In genomic region chr18:63686871-63687270, GRCh38 we compare ENCODE assay signal across 35 cellular contexts. TPM values are rescaled to one million over a fixed set of nuclear protein-coding genes. Genes with fewer than 3 reads are reported as not detected.
"Had no signal": no experiment of that assay in that cellular context is flagged by ENCODE, and none has a peak within 500 bp of the region (broad histone marks: within the 10 kb centered on the region; RNA-seq: fewer than 3 reads in every experiment).

No MANE protein-coding gene starts in this region.

- H3K4me3 ChIP-seq: dorsolateral prefrontal cortex, gastrocnemius medialis, hepatocyte, left lung, mucosa of descending colon, pancreas, right lobe of liver, smooth muscle cell, stomach, thyroid gland, vagina had no signal

- DNase-seq: dorsolateral prefrontal cortex; effector CD4-positive, alpha-beta T cell; gastrocnemius medialis; head of caudate nucleus; left cardiac atrium; mesenchymal stem cell; mucosa of descending colon; naive B cell; pancreas; right lobe of liver; stimulated activated CD4-positive, alpha-beta T cell treated with anti-CD3 and anti-CD28 coated beads, Interleukin-12 subunit alpha, Interleukin-12 subunit beta, amount 100 ng/mL, for 4 hours; stimulated activated CD4-positive, alpha-beta T cell treated with anti-CD3 and anti-CD28 coated beads, Interleukin-1b, Interleukin-23, amount 100 ng/mL, for 48 hours; stimulated activated CD4-positive, alpha-beta T cell treated with anti-CD3 and anti-CD28 coated beads, Interleukin-4, amount 100 ng/mL, for 1 hour; stimulated activated naive CD4-positive, alpha-beta T cell treated with Interleukin-2 at 50 U/mL for 16 hours; stomach; thyroid gland had no signal

- H3K4me1 ChIP-seq: gastrocnemius medialis, left lung, thyroid gland, vagina had no signal

- H3K4me1 Mint-ChIP-seq: naive B cell; stimulated activated effector memory CD8-positive, alpha-beta T cell treated with anti-CD3 and anti-CD28 coated beads, Interleukin-12 subunit alpha, Interleukin-12 subunit beta, amount 100 ng/mL, for 72 hours had no signal

- H3K27me3 ChIP-seq: gastrocnemius medialis, hepatocyte, left lung, neutrophil, right lobe of liver, stomach, thyroid gland, vagina had no signal

- H3K4me3 Mint-ChIP-seq: mesothelial cell of epicardium; naive B cell; natural killer cell treated with Interleukin-12 subunit alpha and Interleukin-12 subunit beta and Interleukin-15 and Interleukin-18, amount 100 ng/mL, for 72 hours; neural crest cell; stimulated activated effector memory CD8-positive, alpha-beta T cell treated with anti-CD3 and anti-CD28 coated beads, Interleukin-12 subunit alpha, Interleukin-12 subunit beta, amount 100 ng/mL, for 72 hours had no signal

- H3K36me3 ChIP-seq: gastrocnemius medialis, left lung, neutrophil, pancreas, right lobe of liver, stomach, thyroid gland, vagina had no signal

- H3K9me3 ChIP-seq: gastrocnemius medialis, mucosa of descending colon, neutrophil, pancreas, right lobe of liver, thyroid gland, vagina had no signal

- H3K27ac Mint-ChIP-seq: mesothelial cell of epicardium; naive B cell; natural killer cell treated with Interleukin-12 subunit alpha and Interleukin-12 subunit beta and Interleukin-15 and Interleukin-18, amount 100 ng/mL, for 72 hours; progenitor cell of endocrine pancreas; stimulated activated effector memory CD8-positive, alpha-beta T cell treated with anti-CD3 and anti-CD28 coated beads, Interleukin-12 subunit alpha, Interleukin-12 subunit beta, amount 100 ng/mL, for 72 hours had no signal

- H3K27me3 Mint-ChIP-seq: progenitor cell of endocrine pancreas had no signal

- FAIRE-seq: colon, islet of Langerhans, pancreas had no signal

- H3K36me3 Mint-ChIP-seq: mesothelial cell of epicardium; stimulated activated effector memory CD8-positive, alpha-beta T cell treated with anti-CD3 and anti-CD28 coated beads, Interleukin-12 subunit alpha, Interleukin-12 subunit beta, amount 100 ng/mL, for 72 hours had no signal

RNA-seq across cellular contexts. Expression of gene SERPINB11, which starts 15.9 kb away (rescaled TPM):
- total RNA-seq: dorsolateral prefrontal cortex; gastrocnemius medialis; glomerular endothelial cell; hepatocyte; kidney epithelial cell; left cardiac atrium; left lung; lung microvascular endothelial cell; mesothelial cell of epicardium; mucosa of descending colon; natural killer cell treated with Interleukin-12 subunit alpha and Interleukin-12 subunit beta and Interleukin-15 and Interleukin-18, amount 100 ng/mL, for 72 hours; neural crest cell; omental fat pad; pancreas; progenitor cell of endocrine pancreas; right lobe of liver; subcutaneous adipose tissue; temporal lobe; thyroid gland; ureter had no signal

RNA-seq across cellular contexts. Expression of gene SERPINB3, which starts 25.2 kb away (rescaled TPM):
- total RNA-seq: dorsolateral prefrontal cortex; gastrocnemius medialis; glomerular endothelial cell; kidney epithelial cell; left cardiac atrium; left lung; lung microvascular endothelial cell; mesothelial cell of epicardium; mucosa of descending colon; natural killer cell treated with Interleukin-12 subunit alpha and Interleukin-12 subunit beta and Interleukin-15 and Interleukin-18, amount 100 ng/mL, for 72 hours; neural crest cell; omental fat pad; pancreas; progenitor cell of endocrine pancreas; right lobe of liver; subcutaneous adipose tissue; temporal lobe; thyroid gland; ureter had no signal

RNA-seq across cellular contexts. Expression of gene SERPINB4, which starts 42.8 kb away (rescaled TPM):
- total RNA-seq: glomerular endothelial cell; hepatocyte; kidney epithelial cell; left cardiac atrium; lung microvascular endothelial cell; mesothelial cell of epicardium; mucosa of descending colon; natural killer cell treated with Interleukin-12 subunit alpha and Interleukin-12 subunit beta and Interleukin-15 and Interleukin-18, amount 100 ng/mL, for 72 hours; neural crest cell; omental fat pad; pancreas; progenitor cell of endocrine pancreas; right lobe of liver; stomach; subcutaneous adipose tissue; temporal lobe; thyroid gland; ureter had no signal
